Comparison of ENCODE assay signal across 22 cellular contexts in genomic region chr16:84229421-84229820, GRCh38. TPM values are rescaled to one million over a fixed set of nuclear protein-coding genes. Genes with fewer than 3 reads are reported as not detected.
A peak's percentile ranks its signal among the peaks of the same experiment; 100 is the strongest.
DNase-seq lines count a peak whose midpoint lies in the region; ATAC-seq, FAIRE-seq and TF ChIP-seq lines count a peak whose summit lies in the region.
"Had no signal": no experiment of that assay in that cellular context is flagged by ENCODE, and none has a peak within 500 bp of the region (broad histone marks: within the 10 kb centered on the region; RNA-seq: fewer than 3 reads in every experiment).

No MANE protein-coding gene starts in this region.

- H3K9me3 Mint-ChIP-seq in activated naive CD4-positive, alpha-beta T cell treated with anti-CD3 and anti-CD28 coated beads, Interleukin-2, amount 10 ng/mL, durations not matched to agents 7 days and 5 days, result no peaks in the 10 kb centered on the region
- no peaks in the 10 kb centered on the region for H3K9me3 Mint-ChIP-seq in nephron progenitor cell
- H3K9me3 Mint-ChIP-seq: CD4-positive, alpha-beta memory T cell had no signal

- no peaks in the 10 kb centered on the region for H3K4me1 Mint-ChIP-seq in activated naive CD4-positive, alpha-beta T cell treated with anti-CD3 and anti-CD28 coated beads, Interleukin-2, amount 10 ng/mL, durations not matched to agents 7 days and 5 days
- H3K4me1 Mint-ChIP-seq in nephron progenitor cell, result peaks cover 54% of the 10 kb centered on the region

- peaks cover 22 to 57% of the 10 kb centered on the region in 2 experiments; a peak in 4 of 5 replicates for H3K27me3 ChIP-seq in K562 (ENCODE audit: control insufficient read depth in 2 of 2, insufficient read depth in 2 of 2, low read length in 2 of 2)
- H3K27me3 ChIP-seq in subcutaneous abdominal adipose tissue (ENCODE audit: control insufficient read depth in 5 of 5, insufficient read depth in 4 of 5, low read length in 5 of 5), result no peaks in the 10 kb centered on the region
- H3K27me3 ChIP-seq: BLaER1 treated with 17β-estradiol and CSF1 and Interleukin-3, amounts not matched to agents 10 nM and 100 nM had no signal

- H3K4me3 ChIP-seq in K562 (no peak overlapping the region), subcutaneous abdominal adipose tissue (ENCODE audit: low read depth in 1 of 5, low read length in 5 of 5) (no peak overlapping the region)
- H3K4me3 ChIP-seq: BLaER1 treated with 17β-estradiol and CSF1 and Interleukin-3, amounts not matched to agents 10 nM and 100 nM; GM23248 had no signal

- CTCF ChIA-PET in activated naive CD4-positive, alpha-beta T cell treated with anti-CD3 and anti-CD28 coated beads, Interleukin-2, amount 10 ng/mL, durations not matched to agents 7 days and 5 days (lab: Charles Lee), result no interaction called here
- CTCF ChIA-PET in K562 (lab: Yijun Ruan, JAX; ENCODE audit: low intra/inter-chr PET ratio), result no interaction called here

- DNase-seq in activated naive CD4-positive, alpha-beta T cell treated with anti-CD3 and anti-CD28 coated beads, Interleukin-2, amount 10 ng/mL, durations not matched to agents 7 days and 5 days, result no peak
- DNase-seq in activated naive CD4-positive, alpha-beta T cell (lab: John Stamatoyannopoulos, UW), result no peak
- DNase-seq in K562 (ENCODE audit: extremely low read depth in 1 of 4, low spot score in 3 of 4), result no peak
- no peak for DNase-seq in nephron progenitor cell
- no peak for DNase-seq in NCI-H1092 (lab: John Stamatoyannopoulos, UW)
- no peak for DNase-seq in SHP77 treated with DMSO at 0.1 percent for 48 hours (lab: John Stamatoyannopoulos, UW)
- DNase-seq: Caco-2; CD4-positive, alpha-beta memory T cell; NCI-H1105 treated with DMSO at 0.1 percent for 48 hours; NCI-H2081; NCI-H2171; NCI-H345; NCI-H524; NCI-H774; NK-92 treated with Interleukin-12 subunit alpha and Interleukin-12 subunit beta, amount 100 ng/mL, for 24 hours had no signal

- H3K27ac Mint-ChIP-seq in activated naive CD4-positive, alpha-beta T cell treated with anti-CD3 and anti-CD28 coated beads, Interleukin-2, amount 10 ng/mL, durations not matched to agents 7 days and 5 days, result peak overlapping the region; percentile 45
- peak overlapping the region; percentile 12 for H3K27ac Mint-ChIP-seq in nephron progenitor cell
- H3K27ac Mint-ChIP-seq: CD4-positive, alpha-beta memory T cell had no signal

- POLR2A ChIA-PET in K562 (lab: Yijun Ruan, JAX), result interaction anchor here (0.6 to 1.2 kb wide), 2 partner anchors 8 to 40 kb away, joined by 3 to 5 read pairs; no protein-coding TSS in a partner anchor

- H3K4me3 Mint-ChIP-seq in activated naive CD4-positive, alpha-beta T cell treated with anti-CD3 and anti-CD28 coated beads, Interleukin-2, amount 10 ng/mL, durations not matched to agents 7 days and 5 days, result no peak overlapping the region
- no peak overlapping the region for H3K4me3 Mint-ChIP-seq in nephron progenitor cell
- H3K4me3 Mint-ChIP-seq: CD4-positive, alpha-beta memory T cell had no signal

- TF ChIP-seq EP300 in K562 (IDR thresholded peaks at IDR 0.05; ENCODE audit: low read length), result no peak

- intact Hi-C loops in K562 (cut with micrococcal nuclease), result no loop called here

- no peak overlapping the region for H3K9ac ChIP-seq in K562 (ENCODE audit: insufficient read depth in 1 of 2, low read depth in 2 of 2, low read length in 2 of 2)
- H3K9ac ChIP-seq in subcutaneous abdominal adipose tissue (ENCODE audit: low read length in 5 of 5), result peak overlapping the region in 1 of 5 donors; percentile 23
- H3K9ac ChIP-seq: GM23248 had no signal

- no peaks in the 10 kb centered on the region; the same call in 1 of the 2 replicates for H4K20me1 ChIP-seq in K562 (replicated peaks; ENCODE audit: control insufficient read depth, insufficient read depth, low read length)
- H4K20me1 ChIP-seq: BLaER1 treated with 17β-estradiol and CSF1 and Interleukin-3, amounts not matched to agents 10 nM and 100 nM had no signal

- TF ChIP-seq RAD21 in K562 (CRISPR knock-in tag; conservative IDR thresholded peaks at IDR 0.05 in 1 of 2, IDR thresholded peaks at IDR 0.05 in 1 of 2), result no peak

- H3K27ac ChIP-seq in K562 (ENCODE audit: extremely low read depth, low read depth, low read length), result no peak overlapping the region
- H3K27ac ChIP-seq in subcutaneous abdominal adipose tissue (ENCODE audit: low read depth, low read length), result peak overlapping the region; percentile 30
- H3K27ac ChIP-seq: 22Rv1, GM23248 had no signal

- H3K4me2 ChIP-seq in K562 (ENCODE audit: insufficient read depth, low read length), result no peak overlapping the region

- in situ Hi-C loops in K562 (cut with MboI), result no loop called here

- H3K79me2 ChIP-seq in K562 (ENCODE audit: control insufficient read depth, insufficient read depth, low read length), result no peaks in the 10 kb centered on the region

- H3K36me3 Mint-ChIP-seq in activated naive CD4-positive, alpha-beta T cell treated with anti-CD3 and anti-CD28 coated beads, Interleukin-2, amount 10 ng/mL, durations not matched to agents 7 days and 5 days, result no peaks in the 10 kb centered on the region
- H3K36me3 Mint-ChIP-seq in nephron progenitor cell (ENCODE audit: low read depth), result no peaks in the 10 kb centered on the region
- H3K36me3 Mint-ChIP-seq: CD4-positive, alpha-beta memory T cell had no signal

- no peaks in the 10 kb centered on the region for H3K36me3 ChIP-seq in K562 (ENCODE audit: control insufficient read depth, insufficient read depth, low read length)
- no peaks in the 10 kb centered on the region for H3K36me3 ChIP-seq in subcutaneous abdominal adipose tissue (ENCODE audit: control insufficient read depth in 5 of 5, insufficient read depth in 5 of 5, low read length in 5 of 5)
- H3K36me3 ChIP-seq: BLaER1 treated with 17β-estradiol and CSF1 and Interleukin-3, amounts not matched to agents 10 nM and 100 nM had no signal

- WGBS in K562 (ENCODE audit: insufficient coverage, low coverage, missing lambda C conversion rate), result 46% methylated on average over 8 of the region's 11 CpGs

- no peaks in the 10 kb centered on the region for H3K9me1 ChIP-seq in K562 (ENCODE audit: control insufficient read depth, insufficient read depth, low read length)

- no peak overlapping the region for H2AFZ ChIP-seq in K562 (ENCODE audit: low read depth, low read length)
- H2AFZ ChIP-seq: GM23248 had no signal

- H3K4me1 ChIP-seq in K562 (replicated peaks in 1 of 2; ENCODE audit: control insufficient read depth in 2 of 2, insufficient read depth in 2 of 2, low read length in 2 of 2) (peaks cover 13 to 16% of the 10 kb centered on the region in 2 experiments), subcutaneous abdominal adipose tissue (ENCODE audit: control insufficient read depth in 5 of 5, insufficient read depth in 5 of 5, low read length in 5 of 5) (peaks cover 6 to 20% (median 12%) of the 10 kb centered on the region in 5 donors)
- H3K4me1 ChIP-seq: Caco-2 had no signal

- ATAC-seq in K562 (no peak), HG02759 (IDR thresholded peaks at IDR 0.05; ENCODE audit: unreplicated experiment) (no peak)

- TF ChIP-seq CTCF in K562 (IDR thresholded peaks at IDR 0.05 in 2 of 3, conservative IDR thresholded peaks at IDR 0.05 in 1 of 3; ENCODE audit: insufficient read depth in 2 of 3, low read depth in 1 of 3, low read length in 3 of 3), result no peak
- TF ChIP-seq CTCF in nephron progenitor cell (IDR thresholded peaks at IDR 0.05), result no peak

- no peak for TF ChIP-seq POLR2A in K562 (conservative IDR thresholded peaks at IDR 0.05)

- no TSS peak for BruUV-seq in K562 (replicated peaks; lab: Mats Ljungman, UMichigan)

- H3K9me3 ChIP-seq in K562 (replicated peaks; ENCODE audit: control insufficient read depth, insufficient read depth, low read depth, low read length) (no peaks in the 10 kb centered on the region), subcutaneous abdominal adipose tissue (ENCODE audit: control insufficient read depth in 5 of 5, low read length in 5 of 5) (no peaks in the 10 kb centered on the region)
- H3K9me3 ChIP-seq: BLaER1 treated with 17β-estradiol and CSF1 and Interleukin-3, amounts not matched to agents 10 nM and 100 nM; Caco-2 had no signal

- no peak for FAIRE-seq in K562 (lab: Jason Lieb, UNC)
- FAIRE-seq: GM12891 had no signal

- peaks cover 44% of the 10 kb centered on the region for H3K27me3 Mint-ChIP-seq in activated naive CD4-positive, alpha-beta T cell treated with anti-CD3 and anti-CD28 coated beads, Interleukin-2, amount 10 ng/mL, durations not matched to agents 7 days and 5 days
- H3K27me3 Mint-ChIP-seq in nephron progenitor cell (ENCODE audit: low read depth, poor library complexity), result peaks cover 3% of the 10 kb centered on the region

RNA-seq across cellular contexts. Expression of gene KCNG4, which starts 10.4 kb away (rescaled TPM):
- total RNA-seq in K562 (2011; cell fraction: chromatin; rRNA removed; ENCODE audit: low replicate concordance), result not detected in 2 replicates
- not detected in 2 replicates for total RNA-seq in K562 (2011; cell fraction: nucleolus; rRNA removed)
- total RNA-seq in K562 (2011; cell fraction: nucleoplasm; rRNA removed), result not detected in 2 replicates
- total RNA-seq in K562 (2014; rRNA removed) (not detected in 2 replicates), K562 (2014; rRNA removed; fragmentation: Illumina TruSeq; extraction: Trizol) (not detected in 2 replicates), K562 (2015; rRNA removed; fragmentation: Illumina TruSeq; extraction: Trizol) (not detected in 2 replicates), K562 (2021) (not detected in 2 replicates)
- polyA plus RNA-seq in K562 (2011; rRNA removed) (not detected in 2 replicates), K562 (2014; fragmentation: Illumina TruSeq; extraction: Trizol) (not detected in 2 replicates), K562 (2014; fragmentation: Nextera tagmentation; extraction: Ambion mirVana) (not detected), K562 (2014; rRNA removed) (not detected in 2 replicates)
- not detected in 2 replicates for polyA plus RNA-seq in K562 (2011; cell fraction: cytosol; rRNA removed)
- not detected in 2 replicates for polyA plus RNA-seq in K562 (2011; cell fraction: nucleus; rRNA removed)
- polyA plus RNA-seq in K562 (2012), result not detected in 2 replicates
- not detected in 2 replicates for polyA minus RNA-seq in K562 (2011; rRNA and poly(A)+ RNA removed)
- polyA minus RNA-seq in K562 (2011; cell fraction: cytosol; rRNA and poly(A)+ RNA removed), result not detected in 2 replicates
- polyA minus RNA-seq in K562 (2011; cell fraction: nucleus; rRNA and poly(A)+ RNA removed), result not detected in 2 replicates
- total RNA-seq: Caco-2; CD4-positive, alpha-beta memory T cell; G401; GM23248 had no signal
- polyA plus RNA-seq: CD4-positive, alpha-beta memory T cell; GM23248 had no signal

RNA-seq across cellular contexts. Expression of gene ADAD2, which starts 38.5 kb away (rescaled TPM):
- total RNA-seq in K562 (2011; cell fraction: chromatin; rRNA removed; ENCODE audit: low replicate concordance), result not detected in 2 replicates
- total RNA-seq in K562 (2011; cell fraction: nucleolus; rRNA removed), result not detected in 2 replicates
- total RNA-seq in K562 (2011; cell fraction: nucleoplasm; rRNA removed), result not detected in 2 replicates
- total RNA-seq in K562 (2014; rRNA removed), result not detected in 2 replicates
- not detected in 2 replicates for total RNA-seq in K562 (2014; rRNA removed; fragmentation: Illumina TruSeq; extraction: Trizol)
- total RNA-seq in K562 (2015; rRNA removed; fragmentation: Illumina TruSeq; extraction: Trizol), result not detected in 2 replicates
- not detected in 2 replicates for total RNA-seq in K562 (2021)
- not detected in 2 replicates for polyA plus RNA-seq in K562 (2011; rRNA removed)
- not detected in 2 replicates for polyA plus RNA-seq in K562 (2011; cell fraction: cytosol; rRNA removed)
- polyA plus RNA-seq in K562 (2011; cell fraction: nucleus; rRNA removed), result not detected in 2 replicates
- polyA plus RNA-seq in K562 (2012), result not detected in 2 replicates
- polyA plus RNA-seq in K562 (2014; fragmentation: Illumina TruSeq; extraction: Trizol), result not detected in 2 replicates
- polyA plus RNA-seq in K562 (2014; fragmentation: Nextera tagmentation; extraction: Ambion mirVana), result not detected
- 0.07 TPM in 1 of 2 replicates, not detected in the other for polyA plus RNA-seq in K562 (2014; rRNA removed)
- polyA minus RNA-seq in K562 (2011; rRNA and poly(A)+ RNA removed), result not detected in 2 replicates
- not detected in 2 replicates for polyA minus RNA-seq in K562 (2011; cell fraction: cytosol; rRNA and poly(A)+ RNA removed)
- not detected in 2 replicates for polyA minus RNA-seq in K562 (2011; cell fraction: nucleus; rRNA and poly(A)+ RNA removed)
- total RNA-seq: Caco-2; CD4-positive, alpha-beta memory T cell; G401; GM23248 had no signal
- polyA plus RNA-seq: CD4-positive, alpha-beta memory T cell; GM23248 had no signal

RNA-seq across cellular contexts. Expression of gene TAF1C, which starts 42.6 kb away (rescaled TPM):
- total RNA-seq in K562 (2011; cell fraction: chromatin; rRNA removed; ENCODE audit: low replicate concordance), result 116 and 351 TPM in 2 replicates
- 244 and 250 TPM in 2 replicates for total RNA-seq in K562 (2011; cell fraction: nucleolus; rRNA removed)
- total RNA-seq in K562 (2011; cell fraction: nucleoplasm; rRNA removed), result 152 and 153 TPM in 2 replicates
- total RNA-seq in K562 (2014; rRNA removed) (26.2 and 43.0 TPM in 2 replicates), K562 (2014; rRNA removed; fragmentation: Illumina TruSeq; extraction: Trizol) (7.9 and 9.8 TPM in 2 replicates), K562 (2015; rRNA removed; fragmentation: Illumina TruSeq; extraction: Trizol) (22.3 and 23.0 TPM in 2 replicates), K562 (2021) (46.6 and 55.0 TPM in 2 replicates)
- polyA plus RNA-seq in K562 (2011; rRNA removed) (16.7 and 31.2 TPM in 2 replicates), K562 (2014; fragmentation: Illumina TruSeq; extraction: Trizol) (21.0 and 35.4 TPM in 2 replicates), K562 (2014; fragmentation: Nextera tagmentation; extraction: Ambion mirVana) (1 to 10 TPM; 1.5 TPM), K562 (2014; rRNA removed) (64.8 and 74.8 TPM in 2 replicates)
- 19.9 and 24.5 TPM in 2 replicates for polyA plus RNA-seq in K562 (2011; cell fraction: cytosol; rRNA removed)
- polyA plus RNA-seq in K562 (2011; cell fraction: nucleus; rRNA removed), result 377 and 587 TPM in 2 replicates
- 49.7 and 55.2 TPM in 2 replicates for polyA plus RNA-seq in K562 (2012)
- polyA minus RNA-seq in K562 (2011; rRNA and poly(A)+ RNA removed), result 15.9 and 16.8 TPM in 2 replicates
- 12.5 and 15.9 TPM in 2 replicates for polyA minus RNA-seq in K562 (2011; cell fraction: cytosol; rRNA and poly(A)+ RNA removed)
- 100 and 102 TPM in 2 replicates for polyA minus RNA-seq in K562 (2011; cell fraction: nucleus; rRNA and poly(A)+ RNA removed)
